1 cellular context compared by ENCODE assay signal in the genomic region with DNA sequence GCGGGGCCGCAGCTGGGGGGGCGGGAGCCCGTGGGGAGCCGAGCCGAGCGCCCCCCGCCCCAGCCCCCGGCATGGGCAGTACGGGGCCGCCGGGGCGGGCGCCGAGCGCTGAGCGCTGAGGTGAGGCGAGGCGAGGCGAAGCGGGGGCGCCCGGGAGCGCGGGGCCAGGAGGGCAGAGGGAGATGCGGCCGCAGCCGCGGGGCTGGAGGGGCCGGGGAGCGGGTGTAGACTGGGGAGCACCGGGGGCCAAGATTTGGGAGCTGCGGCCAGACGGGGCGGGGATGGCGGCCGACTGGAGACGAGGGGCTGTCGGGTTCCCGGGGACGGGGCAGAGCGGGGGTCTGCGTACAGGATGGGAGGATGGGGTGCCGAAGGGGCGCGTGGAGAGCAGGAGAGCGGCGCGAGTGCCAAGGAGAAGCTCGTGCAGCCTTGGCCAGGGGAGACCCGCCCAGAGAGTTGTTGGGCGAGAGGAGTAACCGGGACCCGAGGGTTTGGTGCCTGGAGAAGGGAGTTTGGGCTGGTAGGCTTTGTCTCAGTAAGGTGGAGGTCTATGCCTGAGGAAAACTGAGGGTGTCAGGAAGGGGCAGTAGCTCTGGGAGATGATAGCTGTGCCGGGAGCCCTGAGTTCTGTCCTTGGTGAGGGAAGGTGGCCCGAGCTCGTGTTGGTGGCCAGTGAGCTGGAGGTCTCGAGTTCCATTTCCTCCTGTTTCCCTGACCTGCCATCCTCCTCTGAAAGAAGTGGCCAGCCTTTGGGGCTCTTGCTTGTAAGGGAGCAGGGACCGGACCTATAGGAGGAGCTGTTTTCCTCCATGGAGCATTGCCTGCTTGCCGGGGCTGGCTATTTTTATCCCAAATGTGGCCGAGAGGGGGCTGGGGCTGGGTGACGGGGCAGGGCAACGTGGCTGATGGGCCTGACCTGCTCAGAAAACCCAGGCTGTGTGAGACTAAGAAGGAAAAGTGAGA.
TF ChIP-seq lines count a peak whose summit lies in the region.

No MANE protein-coding gene starts in this region.

TF ChIP-seq in H1, 55 proteins besides CTCF, POLR2A, EP300 and RAD21:
- TF ChIP-seq CTBP2 (IDR thresholded peaks at IDR 0.05; ENCODE audit: borderline replicate concordance, insufficient read depth, insufficient read length, low read length) (no peak), GTF2F1 (IDR thresholded peaks at IDR 0.05; ENCODE audit: borderline replicate concordance, low read depth, low read length) (no peak), YY1 (IDR thresholded peaks at IDR 0.05; ENCODE audit: low read depth, low read length) (peak; percentile 61), ATF3 (IDR thresholded peaks at IDR 0.05; ENCODE audit: insufficient read depth, low read depth, low read length) (no peak), SIX5 (IDR thresholded peaks at IDR 0.05; ENCODE audit: low read depth, low read length) (no peak), CBX5 (IDR thresholded peaks at IDR 0.05; ENCODE audit: low read depth, low read length) (no peak), JUN (IDR thresholded peaks at IDR 0.05; ENCODE audit: low read depth, low read length) (no peak), SP1 (IDR thresholded peaks at IDR 0.05; ENCODE audit: low read depth, low read length) (0 out of 2 replicates have a peak, but pooled peaks have one; percentile 45), PHF8 (conservative IDR thresholded peaks at IDR 0.05; ENCODE audit: low read depth, low read length) (0 out of 2 replicates have a peak, but pooled peaks have one; percentile 51), CHD1 (IDR thresholded peaks at IDR 0.05; ENCODE audit: low read depth, low read length) (no peak), KDM5A (IDR thresholded peaks at IDR 0.05; ENCODE audit: low read length) (no peak), SAP30 (IDR thresholded peaks at IDR 0.05; ENCODE audit: insufficient read depth, insufficient replicate concordance, low read length) (peak; percentile 80), ASH2L (IDR thresholded peaks at IDR 0.05; ENCODE audit: low read length) (no peak), SIRT6 (IDR thresholded peaks at IDR 0.05; ENCODE audit: low read length) (no peak), TAF1 (IDR thresholded peaks at IDR 0.05; ENCODE audit: low read depth, low read length) (peak; percentile 66; the same call in 1 of the 2 replicates), CEBPB (IDR thresholded peaks at IDR 0.05; ENCODE audit: low read depth, low read length) (no peak), SP4 (IDR thresholded peaks at IDR 0.05; ENCODE audit: low read length) (0 out of 2 replicates have a peak, but pooled peaks have one; percentile 32), HDAC6 (IDR thresholded peaks at IDR 0.05; ENCODE audit: low read depth, low read length) (no peak), EGR1 (IDR thresholded peaks at IDR 0.05; ENCODE audit: borderline replicate concordance, low read depth, low read length) (no peak), CREB1 (IDR thresholded peaks at IDR 0.05) (peak; percentile 61), ATF2 (IDR thresholded peaks at IDR 0.05; ENCODE audit: low read length) (0 out of 2 replicates have a peak, but pooled peaks have one; percentile 56), E2F6 (IDR thresholded peaks at IDR 0.05) (no peak), SIN3A (conservative IDR thresholded peaks at IDR 0.05 in 1 of 2, IDR thresholded peaks at IDR 0.05 in 1 of 2; ENCODE audit: low read depth in 1 of 2, low read length in 2 of 2) (peak; percentile 19 to 88; a peak in 1 of 4 replicates), NRF1 (IDR thresholded peaks at IDR 0.05; ENCODE audit: low read depth, low read length) (no peak), KDM1A (IDR thresholded peaks at IDR 0.05; ENCODE audit: borderline replicate concordance, low read length) (no peak), MAFK (IDR thresholded peaks at IDR 0.05; ENCODE audit: low read depth, low read length) (no peak), BCL11A (IDR thresholded peaks at IDR 0.05; ENCODE audit: low read depth in 2 of 2, low read length in 2 of 2) (no peak), POLR2AphosphoS5 (IDR thresholded peaks at IDR 0.05; ENCODE audit: low read depth, low read length) (peak; percentile 28; the same call in 1 of the 2 replicates), JUND (IDR thresholded peaks at IDR 0.05; ENCODE audit: low read length) (no peak), CBX8 (IDR thresholded peaks at IDR 0.05; ENCODE audit: borderline replicate concordance, low read depth, low read length) (no peak), TAF7 (optimal IDR thresholded peaks at IDR 0.05; ENCODE audit: borderline replicate concordance, low read depth, low read length) (no peak), TEAD4 (IDR thresholded peaks at IDR 0.05; ENCODE audit: low read depth, low read length) (0 out of 2 replicates have a peak, but pooled peaks have one; percentile 22), BACH1 (IDR thresholded peaks at IDR 0.05; ENCODE audit: low read length) (no peak)
- TF ChIP-seq, protein P1, sequence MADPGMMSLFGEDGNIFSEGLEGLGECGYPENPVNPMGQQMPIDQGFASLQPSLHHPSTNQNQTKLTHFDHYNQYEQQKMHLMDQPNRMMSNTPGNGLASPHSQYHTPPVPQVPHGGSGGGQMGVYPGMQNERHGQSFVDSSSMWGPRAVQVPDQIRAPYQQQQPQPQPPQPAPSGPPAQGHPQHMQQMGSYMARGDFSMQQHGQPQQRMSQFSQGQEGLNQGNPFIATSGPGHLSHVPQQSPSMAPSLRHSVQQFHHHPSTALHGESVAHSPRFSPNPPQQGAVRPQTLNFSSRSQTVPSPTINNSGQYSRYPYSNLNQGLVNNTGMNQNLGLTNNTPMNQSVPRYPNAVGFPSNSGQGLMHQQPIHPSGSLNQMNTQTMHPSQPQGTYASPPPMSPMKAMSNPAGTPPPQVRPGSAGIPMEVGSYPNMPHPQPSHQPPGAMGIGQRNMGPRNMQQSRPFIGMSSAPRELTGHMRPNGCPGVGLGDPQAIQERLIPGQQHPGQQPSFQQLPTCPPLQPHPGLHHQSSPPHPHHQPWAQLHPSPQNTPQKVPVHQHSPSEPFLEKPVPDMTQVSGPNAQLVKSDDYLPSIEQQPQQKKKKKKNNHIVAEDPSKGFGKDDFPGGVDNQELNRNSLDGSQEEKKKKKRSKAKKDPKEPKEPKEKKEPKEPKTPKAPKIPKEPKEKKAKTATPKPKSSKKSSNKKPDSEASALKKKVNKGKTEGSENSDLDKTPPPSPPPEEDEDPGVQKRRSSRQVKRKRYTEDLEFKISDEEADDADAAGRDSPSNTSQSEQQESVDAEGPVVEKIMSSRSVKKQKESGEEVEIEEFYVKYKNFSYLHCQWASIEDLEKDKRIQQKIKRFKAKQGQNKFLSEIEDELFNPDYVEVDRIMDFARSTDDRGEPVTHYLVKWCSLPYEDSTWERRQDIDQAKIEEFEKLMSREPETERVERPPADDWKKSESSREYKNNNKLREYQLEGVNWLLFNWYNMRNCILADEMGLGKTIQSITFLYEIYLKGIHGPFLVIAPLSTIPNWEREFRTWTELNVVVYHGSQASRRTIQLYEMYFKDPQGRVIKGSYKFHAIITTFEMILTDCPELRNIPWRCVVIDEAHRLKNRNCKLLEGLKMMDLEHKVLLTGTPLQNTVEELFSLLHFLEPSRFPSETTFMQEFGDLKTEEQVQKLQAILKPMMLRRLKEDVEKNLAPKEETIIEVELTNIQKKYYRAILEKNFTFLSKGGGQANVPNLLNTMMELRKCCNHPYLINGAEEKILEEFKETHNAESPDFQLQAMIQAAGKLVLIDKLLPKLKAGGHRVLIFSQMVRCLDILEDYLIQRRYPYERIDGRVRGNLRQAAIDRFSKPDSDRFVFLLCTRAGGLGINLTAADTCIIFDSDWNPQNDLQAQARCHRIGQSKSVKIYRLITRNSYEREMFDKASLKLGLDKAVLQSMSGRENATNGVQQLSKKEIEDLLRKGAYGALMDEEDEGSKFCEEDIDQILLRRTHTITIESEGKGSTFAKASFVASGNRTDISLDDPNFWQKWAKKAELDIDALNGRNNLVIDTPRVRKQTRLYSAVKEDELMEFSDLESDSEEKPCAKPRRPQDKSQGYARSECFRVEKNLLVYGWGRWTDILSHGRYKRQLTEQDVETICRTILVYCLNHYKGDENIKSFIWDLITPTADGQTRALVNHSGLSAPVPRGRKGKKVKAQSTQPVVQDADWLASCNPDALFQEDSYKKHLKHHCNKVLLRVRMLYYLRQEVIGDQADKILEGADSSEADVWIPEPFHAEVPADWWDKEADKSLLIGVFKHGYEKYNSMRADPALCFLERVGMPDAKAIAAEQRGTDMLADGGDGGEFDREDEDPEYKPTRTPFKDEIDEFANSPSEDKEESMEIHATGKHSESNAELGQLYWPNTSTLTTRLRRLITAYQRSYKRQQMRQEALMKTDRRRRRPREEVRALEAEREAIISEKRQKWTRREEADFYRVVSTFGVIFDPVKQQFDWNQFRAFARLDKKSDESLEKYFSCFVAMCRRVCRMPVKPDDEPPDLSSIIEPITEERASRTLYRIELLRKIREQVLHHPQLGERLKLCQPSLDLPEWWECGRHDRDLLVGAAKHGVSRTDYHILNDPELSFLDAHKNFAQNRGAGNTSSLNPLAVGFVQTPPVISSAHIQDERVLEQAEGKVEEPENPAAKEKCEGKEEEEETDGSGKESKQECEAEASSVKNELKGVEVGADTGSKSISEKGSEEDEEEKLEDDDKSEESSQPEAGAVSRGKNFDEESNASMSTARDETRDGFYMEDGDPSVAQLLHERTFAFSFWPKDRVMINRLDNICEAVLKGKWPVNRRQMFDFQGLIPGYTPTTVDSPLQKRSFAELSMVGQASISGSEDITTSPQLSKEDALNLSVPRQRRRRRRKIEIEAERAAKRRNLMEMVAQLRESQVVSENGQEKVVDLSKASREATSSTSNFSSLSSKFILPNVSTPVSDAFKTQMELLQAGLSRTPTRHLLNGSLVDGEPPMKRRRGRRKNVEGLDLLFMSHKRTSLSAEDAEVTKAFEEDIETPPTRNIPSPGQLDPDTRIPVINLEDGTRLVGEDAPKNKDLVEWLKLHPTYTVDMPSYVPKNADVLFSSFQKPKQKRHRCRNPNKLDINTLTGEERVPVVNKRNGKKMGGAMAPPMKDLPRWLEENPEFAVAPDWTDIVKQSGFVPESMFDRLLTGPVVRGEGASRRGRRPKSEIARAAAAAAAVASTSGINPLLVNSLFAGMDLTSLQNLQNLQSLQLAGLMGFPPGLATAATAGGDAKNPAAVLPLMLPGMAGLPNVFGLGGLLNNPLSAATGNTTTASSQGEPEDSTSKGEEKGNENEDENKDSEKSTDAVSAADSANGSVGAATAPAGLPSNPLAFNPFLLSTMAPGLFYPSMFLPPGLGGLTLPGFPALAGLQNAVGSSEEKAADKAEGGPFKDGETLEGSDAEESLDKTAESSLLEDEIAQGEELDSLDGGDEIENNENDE (IDR thresholded peaks at IDR 0.05; ENCODE audit: insufficient replicate concordance, low read length): no peak
- TF ChIP-seq, protein P2, sequence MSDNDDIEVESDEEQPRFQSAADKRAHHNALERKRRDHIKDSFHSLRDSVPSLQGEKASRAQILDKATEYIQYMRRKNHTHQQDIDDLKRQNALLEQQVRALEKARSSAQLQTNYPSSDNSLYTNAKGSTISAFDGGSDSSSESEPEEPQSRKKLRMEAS (IDR thresholded peaks at IDR 0.05): peak; percentile 20
TF ChIP-seq in H1: peak in this region for 12.
